ENCODE assay signal across 17 cellular contexts in the genomic region with DNA sequence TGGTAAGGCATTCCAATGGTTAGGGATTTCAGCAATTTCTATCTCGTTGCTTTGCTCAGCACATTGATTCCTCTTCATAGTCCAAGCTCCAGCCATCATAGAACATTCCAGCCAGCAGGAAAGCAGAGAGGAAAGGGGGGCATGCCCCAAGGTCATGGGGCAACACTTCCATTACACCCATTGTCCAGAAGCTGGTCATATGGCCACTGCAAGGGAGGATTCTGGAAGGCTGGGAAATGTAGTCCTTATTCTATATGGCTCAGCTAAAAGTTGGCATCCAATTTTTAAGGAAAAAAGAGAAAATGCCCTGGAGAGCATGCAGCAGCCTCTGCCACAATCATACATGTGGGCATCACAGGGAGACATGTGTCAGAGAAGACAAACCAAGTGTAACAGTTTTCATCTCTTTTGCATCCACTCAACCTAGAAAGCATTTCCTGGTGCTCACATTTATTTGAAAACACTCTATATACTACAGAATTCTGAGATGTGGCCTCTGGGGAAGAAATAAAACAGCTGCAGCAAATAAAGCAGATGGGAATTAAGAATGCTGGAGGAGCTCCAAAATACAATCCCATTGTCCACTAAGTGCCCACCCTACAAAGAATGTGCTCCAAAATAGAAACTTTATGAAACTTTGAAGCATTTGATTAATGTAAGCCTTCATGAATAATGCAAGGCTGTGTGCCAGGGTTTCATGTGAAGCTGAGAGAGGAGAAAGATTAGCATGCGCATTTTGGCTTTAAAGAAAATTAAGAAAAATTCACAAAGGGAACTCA. TPM values are rescaled to one million over a fixed set of nuclear protein-coding genes. Genes with fewer than 3 reads are reported as not detected.
DNase-seq lines count a peak whose midpoint lies in the region; FAIRE-seq and TF ChIP-seq lines count a peak whose summit lies in the region.
"Had no signal": no experiment of that assay in that cellular context is flagged by ENCODE, and none has a peak within 500 bp of the region (broad histone marks: within the 10 kb centered on the region; RNA-seq: fewer than 3 reads in every experiment).

No MANE protein-coding gene starts in this region.

- H3K4me3 ChIP-seq in BLaER1 (no peak overlapping the region), neural progenitor cell (no peak overlapping the region), kidney (ENCODE audit: low read length in 2 of 2) (no peak overlapping the region)
- H3K4me3 ChIP-seq: SJCRH30 had no signal

- peak; percentile 7 to 67 for DNase-seq in NCI-H526 (lab: John Stamatoyannopoulos, UW)
- DNase-seq in fibroblast of peridontal ligament (ENCODE audit: extremely low read depth): peak; percentile 49
- DNase-seq in neural progenitor cell (ENCODE audit: low spot score): no peak
- DNase-seq in NOMO-1 treated with dmso at 0.1 percent for 144 hours (lab: John Stamatoyannopoulos, UW; ENCODE audit: unreplicated experiment): no peak
- no peak for DNase-seq in mucosa of gallbladder (ENCODE audit: low spot score)
- no peak for DNase-seq in DMS53 treated with DMSO at 0.1 percent for 48 hours (lab: John Stamatoyannopoulos, UW; ENCODE audit: unreplicated experiment)
- no peak for DNase-seq in kidney
- DNase-seq: COR-L47, DMS153, GF-D8, HCEC 1CT, NCI-H187, NCI-H2107, NCI-H510A treated with DMSO at 0.1 percent for 48 hours had no signal

- peaks cover 2% of the 10 kb centered on the region for H3K27me3 Mint-ChIP-seq in neural progenitor cell (ENCODE audit: insufficient read depth, low read depth)

- H3K9me3 ChIP-seq in BLaER1 (no peaks in the 10 kb centered on the region), neural progenitor cell (ENCODE audit: low read depth) (no peaks in the 10 kb centered on the region), kidney (ENCODE audit: control insufficient read depth in 1 of 2, low read length in 2 of 2) (no peaks in the 10 kb centered on the region)
- H3K9me3 ChIP-seq: SJCRH30 had no signal

- H3K4me2 ChIP-seq in BLaER1: peak overlapping the region; percentile 23
- no peak overlapping the region for H3K4me2 ChIP-seq in neural progenitor cell

- H3K27ac Mint-ChIP-seq in neural progenitor cell: no peak overlapping the region
- H3K27ac Mint-ChIP-seq: CD14-positive monocyte had no signal

- peak overlapping the region; percentile 9 for H2AFZ ChIP-seq in neural progenitor cell (replicated peaks)

- H3K36me3 ChIP-seq in BLaER1 (no peaks in the 10 kb centered on the region), neural progenitor cell (no peaks in the 10 kb centered on the region), kidney (ENCODE audit: control insufficient read depth in 1 of 2, insufficient read depth in 2 of 2, low read length in 2 of 2) (no peaks in the 10 kb centered on the region)
- H3K36me3 ChIP-seq: SJCRH30 had no signal

- no peaks in the 10 kb centered on the region for H3K36me3 Mint-ChIP-seq in neural progenitor cell
- H3K36me3 Mint-ChIP-seq: CD14-positive monocyte had no signal

- H4K20me1 ChIP-seq in BLaER1 (no peaks in the 10 kb centered on the region), neural progenitor cell (ENCODE audit: low read depth) (no peaks in the 10 kb centered on the region)

- H3K9me3 Mint-ChIP-seq in neural progenitor cell: no peaks in the 10 kb centered on the region

- peaks cover 13% of the 10 kb centered on the region for H3K4me1 ChIP-seq in BLaER1
- H3K4me1 ChIP-seq in neural progenitor cell: no peaks in the 10 kb centered on the region
- no peaks in the 10 kb centered on the region for H3K4me1 ChIP-seq in kidney (ENCODE audit: control insufficient read depth in 1 of 2, insufficient read depth in 1 of 2, low read depth in 1 of 2, low read length in 2 of 2)

- FAIRE-seq in kidney (lab: Jason Lieb, UNC): no peak

- H3K9ac ChIP-seq in BLaER1 (no peak overlapping the region), neural progenitor cell (no peak overlapping the region), kidney (ENCODE audit: low read length in 2 of 2) (no peak overlapping the region)

- H3K79me2 ChIP-seq in neural progenitor cell (ENCODE audit: low read depth): no peaks in the 10 kb centered on the region

- intact Hi-C loops in kidney (cut with DNase I): no loop called here

- H3K27me3 ChIP-seq in BLaER1 (no peaks in the 10 kb centered on the region), neural progenitor cell (no peaks in the 10 kb centered on the region)
- H3K27me3 ChIP-seq: SJCRH30 had no signal

- TF ChIP-seq CTCF in neural progenitor cell (IDR thresholded peaks at IDR 0.05) (no peak), kidney (IDR thresholded peaks at IDR 0.05; ENCODE audit: borderline replicate concordance, extremely low read depth, insufficient read depth) (no peak)

- H3K4me1 Mint-ChIP-seq in neural progenitor cell: peaks cover 16% of the 10 kb centered on the region
- H3K4me1 Mint-ChIP-seq: CD14-positive monocyte had no signal

- no peak overlapping the region for H3K4me3 Mint-ChIP-seq in neural progenitor cell
- H3K4me3 Mint-ChIP-seq: CD14-positive monocyte had no signal

- no peak overlapping the region for H3K27ac ChIP-seq in BLaER1
- no peak overlapping the region for H3K27ac ChIP-seq in neural progenitor cell
- H3K27ac ChIP-seq in kidney (ENCODE audit: low read depth in 2 of 2, low read length in 2 of 2): no peak overlapping the region
- H3K27ac ChIP-seq: SJCRH30 had no signal

- no peaks in the 10 kb centered on the region for H3F3A ChIP-seq in neural progenitor cell (ENCODE audit: low read depth)

RNA-seq across cellular contexts. Expression of a gene that starts 46.9 kb away (rescaled TPM):
- total RNA-seq in neural progenitor cell (ENCODE audit: low replicate concordance): 172 and 246 TPM in 2 replicates
- 24.0 TPM for total RNA-seq in mucosa of gallbladder
- 82.0 TPM for total RNA-seq in kidney
- polyA plus RNA-seq in kidney (ENCODE audit: insufficient read depth, low read depth, low replicate concordance): 85.0 TPM

Comparison
In these comparisons a context has a peak if more than half of its experiments do, and no peak if none do; other contexts are left out.
1. DNase-seq: peak in NCI-H526 (2 of 2) and fibroblast of peridontal ligament (single experiment); none in neural progenitor cell (single experiment), NOMO-1 treated with dmso at 0.1 percent for 144 hours (single experiment), mucosa of gallbladder (single experiment), DMS53 treated with DMSO at 0.1 percent for 48 hours (single experiment) and kidney (single experiment).